37 cellular contexts compared by ENCODE assay signal in the genomic region with DNA sequence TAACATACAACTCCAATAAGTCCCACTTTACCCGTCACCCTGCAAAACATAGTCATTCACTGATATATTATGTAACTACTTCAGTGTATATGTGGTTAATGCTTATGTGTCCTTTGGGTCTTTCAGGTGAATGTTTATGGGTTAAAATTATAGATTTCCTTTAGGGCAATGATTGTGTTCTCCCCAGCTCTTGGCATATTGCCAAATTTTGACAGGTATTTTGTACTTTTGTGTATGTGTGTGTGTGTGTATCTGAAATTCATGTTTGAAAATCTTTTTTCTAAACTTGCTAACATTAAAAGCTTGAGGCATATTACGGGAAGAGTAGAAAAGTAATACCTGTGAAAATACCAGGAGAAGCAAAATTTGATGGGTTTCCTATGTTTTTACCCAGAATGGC.
"Had no signal": no experiment of that assay in that cellular context is flagged by ENCODE, and none has a peak within 500 bp of the region (broad histone marks: within the 10 kb centered on the region; RNA-seq: fewer than 3 reads in every experiment).

No MANE protein-coding gene starts in this region.

- H3K27ac ChIP-seq: body of pancreas, SJCRH30, VCaP had no signal

- FAIRE-seq: astrocyte, bronchial epithelial cell had no signal

- H3K9me3 ChIP-seq: body of pancreas, MG63, SJCRH30 had no signal

- DNase-seq: activated B cell treated with CpG ODN at 0.5 μM for 24 hours; activated CD4-positive, alpha-beta memory T cell treated with anti-CD3 and anti-CD28 coated beads for 36 hours; activated CD4-positive, alpha-beta T cell treated with anti-CD3 and anti-CD28 coated beads for 4 hours; activated CD4-positive, alpha-beta T cell treated with anti-CD3 and anti-CD28 coated beads, Interleukin-2, amount 50 U/mL, for 1 hour; activated CD4-positive, CD25-positive, alpha-beta regulatory T cell treated with anti-CD3 and anti-CD28 coated beads, Interleukin-2, amount 50 U/mL, for 72 hours; activated CD8-positive, alpha-beta memory T cell treated with anti-CD3 and anti-CD28 coated beads, Interleukin-2, amount 10 ng/mL, durations not matched to agents 7 days and 5 days; activated CD8-positive, alpha-beta memory T cell treated with anti-CD3 and anti-CD28 coated beads, Interleukin-2, amount 50 U/mL, for 48 hours; activated effector memory CD4-positive, alpha-beta T cell treated with Interleukin-2 at 50 U/mL for 16 hours; activated naive CD4-positive, alpha-beta T cell treated with anti-CD3 and anti-CD28 coated beads, Interleukin-2, amount 50 U/mL, for 16 hours; activated naive CD8-positive, alpha-beta T cell treated with anti-CD3 and anti-CD28 coated beads, Interleukin-2, amount 10 ng/mL, durations not matched to agents 7 days and 5 days; activated T-cell treated with anti-CD3 and anti-CD28 coated beads, Interleukin-2, amount 50 U/mL, for 48 hours; amygdala; body of pancreas; caudate nucleus; cerebellar nuclear complex; cortex of kidney; MG63; NCI-H1048; NCI-H1105 treated with DMSO at 0.1 percent for 48 hours; NCI-H1436; NCI-H1694; NCI-H1930; NCI-H2081 treated with DMSO at 0.1 percent for 48 hours; NCI-H2171 treated with DMSO at 0.1 percent for 48 hours; NCI-H345; NCI-H524 treated with DMSO at 0.1 percent for 48 hours; NCI-H748 treated with DMSO at 0.1 percent for 48 hours; SHP77; SW 1271; T-helper 1 cell; T-helper 2 cell; T-helper 9 cell had no signal

- H3K27me3 ChIP-seq: body of pancreas, MG63, SJCRH30 had no signal

- H3K4me3 ChIP-seq: body of pancreas, MG63, SJCRH30 had no signal

- ATAC-seq: activated CD8-positive, alpha-beta memory T cell treated with anti-CD3 and anti-CD28 coated beads, Interleukin-2, amount 10 ng/mL, durations not matched to agents 7 days and 5 days; body of pancreas; Panc1 had no signal

- H3K36me3 ChIP-seq: MG63, SJCRH30 had no signal
